ENCODE assay signal across 1 cellular context in genomic region chr7:2673212-2673611, GRCh38. TPM values are rescaled to one million over a fixed set of nuclear protein-coding genes. Genes with fewer than 3 reads are reported as not detected.
"Had no signal": no experiment of that assay in that cellular context is flagged by ENCODE, and none has a peak within 500 bp of the region (broad histone marks: within the 10 kb centered on the region; RNA-seq: fewer than 3 reads in every experiment).

No MANE protein-coding gene starts in this region.

RNA-seq across cellular contexts. Expression of gene AMZ1, which starts 14.8 kb away (rescaled TPM):
- total RNA-seq: HT1080 had no signal
